6 cellular contexts compared by ENCODE assay signal in genomic region chr12:6936642-6937480, GRCh38. TPM values are rescaled to one million over a fixed set of nuclear protein-coding genes. Genes with fewer than 3 reads are reported as not detected.
A peak's percentile ranks its signal among the peaks of the same experiment; 100 is the strongest.
DNase-seq lines count a peak whose midpoint lies in the region; ATAC-seq and TF ChIP-seq lines count a peak whose summit lies in the region.

No MANE protein-coding gene starts in this region.

- POLR2A ChIA-PET in activated B cell treated with CpG ODN at 0.5 μM for 24 hours (lab: Charles Lee): interaction anchor here (0.7 to 24.6 kb wide), 21 partner anchors 8 to 248 kb away, joined by 3 to 1516 read pairs (median 10); partner anchors contain the start of genes ATN1, C1RL, CDCA3 and COPS7A

- DNase-seq in activated B cell treated with CpG ODN at 0.5 μM for 24 hours (peak; percentile 46), right atrium auricular region (ENCODE audit: low spot score) (no peak), stomach (no peak), NCI-H2029 (lab: John Stamatoyannopoulos, UW) (no peak), activated gamma-delta T cell treated with Interleukin-2 at 50 U/mL for 16 hours (no peak)

- H3K27ac ChIP-seq in right atrium auricular region (peak overlapping the region; percentile 87 to 95), stomach (peak overlapping the region; percentile 91 to 98 (median 92))

- H3K4me1 ChIP-seq in right atrium auricular region (peaks cover 0 to 71% of the 10 kb centered on the region in 2 donors), stomach (peaks cover 26 to 90% (median 66%) of the 10 kb centered on the region in 4 donors)

- TF ChIP-seq EP300 in stomach (IDR thresholded peaks at IDR 0.05): no peak

- H3K27me3 Mint-ChIP-seq in activated B cell treated with CpG ODN at 0.5 μM for 24 hours: no peaks in the 10 kb centered on the region

- peak overlapping the region; percentile 42 to 72 for H3K4me3 ChIP-seq in right atrium auricular region
- peak overlapping the region; percentile 56 to 72 (median 62) for H3K4me3 ChIP-seq in stomach

- H3K36me3 ChIP-seq in right atrium auricular region (peaks cover 28% of the 10 kb centered on the region), stomach (peaks cover 33 to 70% (median 65%) of the 10 kb centered on the region in 4 donors)

- TF ChIP-seq CTCF in activated B cell treated with CpG ODN at 0.5 μM for 24 hours (IDR thresholded peaks at IDR 0.05): no peak
- no peak for TF ChIP-seq CTCF in right atrium auricular region (IDR thresholded peaks at IDR 0.05)
- no peak for TF ChIP-seq CTCF in stomach (IDR thresholded peaks at IDR 0.05)

- WGBS in stomach, 5 donors: 19 to 36% (median 23%) methylated on average over 21 to 36 of the region's 36 CpGs

- intact Hi-C loops in activated B cell treated with CpG ODN at 0.5 μM for 24 hours (cut with micrococcal nuclease): loop anchor here (1.0 kb wide), 3 partner anchors 8 to 64 kb away; partner anchors contain the start of genes LRRC23 and SPSB2
- intact Hi-C loops in stomach (cut with DNase I; ENCODE audit: low total_unique reads): no loop called here

- H3K9me3 ChIP-seq in right atrium auricular region: no peaks in the 10 kb centered on the region
- H3K9me3 ChIP-seq in stomach: no peaks in the 10 kb centered on the region

- CTCF ChIA-PET in activated B cell treated with CpG ODN at 0.5 μM for 24 hours (lab: Charles Lee): interaction anchor here (1.0 to 4.4 kb wide), 9 partner anchors 8 to 85 kb away, joined by 6 to 26 read pairs (median 10); partner anchors contain the start of genes CDCA3, SPSB2 and USP5

- TF ChIP-seq POLR2A in stomach (IDR thresholded peaks at IDR 0.05): no peak

- peaks cover 30% of the 10 kb centered on the region for H3K4me1 Mint-ChIP-seq in activated B cell treated with CpG ODN at 0.5 μM for 24 hours

- no peaks in the 10 kb centered on the region for H3K9me3 Mint-ChIP-seq in activated B cell treated with CpG ODN at 0.5 μM for 24 hours

- ATAC-seq in HG02642 (IDR thresholded peaks at IDR 0.05; ENCODE audit: poor library complexity, unreplicated experiment) (peak; percentile 10), activated B cell treated with CpG ODN at 0.5 μM for 24 hours (ENCODE audit: low read depth) (peak; percentile 22)

- H3K4me3 Mint-ChIP-seq in activated B cell treated with CpG ODN at 0.5 μM for 24 hours: peak overlapping the region; percentile 84

- H3K27ac Mint-ChIP-seq in activated B cell treated with CpG ODN at 0.5 μM for 24 hours: peak overlapping the region; percentile 91

- no peaks in the 10 kb centered on the region for H3K27me3 ChIP-seq in right atrium auricular region
- H3K27me3 ChIP-seq in stomach: no peaks in the 10 kb centered on the region

- peaks cover 51% of the 10 kb centered on the region for H3K36me3 Mint-ChIP-seq in activated B cell treated with CpG ODN at 0.5 μM for 24 hours (ENCODE audit: low read depth)

RNA-seq across cellular contexts. Expression of gene RNU7-1, which starts 6.8 kb away (rescaled TPM):
- total RNA-seq in activated B cell treated with CpG ODN at 0.5 μM for 24 hours (not detected in 2 replicates), right atrium auricular region (not detected), stomach (not detected)
- not detected for polyA plus RNA-seq in stomach

RNA-seq across cellular contexts. Expression of gene C12orf57, which starts 7.0 kb away (rescaled TPM):
- total RNA-seq in activated B cell treated with CpG ODN at 0.5 μM for 24 hours (54.8 and 63.4 TPM in 2 replicates), right atrium auricular region (100 to 1,000 TPM; 398 to 533 TPM), stomach (100 to 1,000 TPM; 155 to 453 (median 306) TPM)
- polyA plus RNA-seq in stomach: 100 to 1,000 TPM; 418 to 621 (median 443) TPM

RNA-seq across cellular contexts. Expression of gene ATN1, which starts 9.1 kb away (rescaled TPM):
- total RNA-seq in activated B cell treated with CpG ODN at 0.5 μM for 24 hours: 42.8 and 50.9 TPM in 2 replicates
- total RNA-seq in right atrium auricular region: 10 to 100 TPM; 37.1 to 68.9 TPM
- 100 to 1,000 TPM in 3 of 5 donors, 10 to 100 TPM in 2; 23.3 to 694 (median 291) TPM for total RNA-seq in stomach
- polyA plus RNA-seq in stomach: 10 to 100 TPM; 44.4 to 57.4 (median 48.8) TPM

RNA-seq across cellular contexts. Expression of gene PTPN6, which starts 14.3 kb away (rescaled TPM):
- 371 and 393 TPM in 2 replicates for total RNA-seq in activated B cell treated with CpG ODN at 0.5 μM for 24 hours
- 1 to 10 TPM; 3.7 to 7.5 TPM for total RNA-seq in right atrium auricular region
- 10 to 100 TPM; 11.2 to 36.6 (median 28.0) TPM for total RNA-seq in stomach
- polyA plus RNA-seq in stomach: 10 to 100 TPM; 40.6 to 51.2 (median 41.2) TPM

RNA-seq across cellular contexts. Expression of gene ENO2, which starts 22.5 kb away (rescaled TPM):
- total RNA-seq in activated B cell treated with CpG ODN at 0.5 μM for 24 hours (20.9 and 31.0 TPM in 2 replicates), right atrium auricular region (10 to 100 TPM in 1 of 2 donors, 1 to 10 TPM in 1; 9.7 to 36.9 TPM), stomach (10 to 100 TPM in 2 of 5 donors, 1 to 10 TPM in 3; 2.3 to 62.9 (median 8.6) TPM)
- 10 to 100 TPM in 2 of 3 donors, 1 to 10 TPM in 1; 9.3 to 19.7 (median 10.1) TPM for polyA plus RNA-seq in stomach
